ENCODE assay signal across 10 cellular contexts in genomic region chr5:80300125-80300524, GRCh38. TPM values are rescaled to one million over a fixed set of nuclear protein-coding genes. Genes with fewer than 3 reads are reported as not detected.
"Had no signal": no experiment of that assay in that cellular context is flagged by ENCODE, and none has a peak within 500 bp of the region (broad histone marks: within the 10 kb centered on the region; RNA-seq: fewer than 3 reads in every experiment).

No MANE protein-coding gene starts in this region.

- H3K4me1 ChIP-seq: HAP-1 had no signal

- H3K4me2 ChIP-seq: GM23338 had no signal

- H3K4me3 ChIP-seq: GM23338, HAP-1 had no signal

- DNase-seq: H7, HFFc6 had no signal

- H3K36me3 ChIP-seq: HAP-1 had no signal

- ATAC-seq: GM23338, HCT116, HepG2 had no signal

- H3K4me3 Mint-ChIP-seq: GM23338, HFFc6 had no signal

- H3K9me3 Mint-ChIP-seq: HFFc6, IgD-negative memory B cell had no signal

- H3K9me3 ChIP-seq: HAP-1 had no signal

- H2AFZ ChIP-seq: GM23338 had no signal

- FAIRE-seq: HepG2 had no signal

- H3K27ac ChIP-seq: HL-60 had no signal

- H3K36me3 Mint-ChIP-seq: IgD-negative memory B cell had no signal

- H3K27ac Mint-ChIP-seq: GM23338, HFFc6, IgD-negative memory B cell had no signal

RNA-seq across cellular contexts. Expression of gene SPZ1, which starts 19.7 kb away (rescaled TPM):
- total RNA-seq: GM23338, H4, H7, HepG2, HFFc6, HT1080 had no signal
- polyA plus RNA-seq: GM23338, HepG2, IgD-negative memory B cell had no signal
